In the genomic region with DNA sequence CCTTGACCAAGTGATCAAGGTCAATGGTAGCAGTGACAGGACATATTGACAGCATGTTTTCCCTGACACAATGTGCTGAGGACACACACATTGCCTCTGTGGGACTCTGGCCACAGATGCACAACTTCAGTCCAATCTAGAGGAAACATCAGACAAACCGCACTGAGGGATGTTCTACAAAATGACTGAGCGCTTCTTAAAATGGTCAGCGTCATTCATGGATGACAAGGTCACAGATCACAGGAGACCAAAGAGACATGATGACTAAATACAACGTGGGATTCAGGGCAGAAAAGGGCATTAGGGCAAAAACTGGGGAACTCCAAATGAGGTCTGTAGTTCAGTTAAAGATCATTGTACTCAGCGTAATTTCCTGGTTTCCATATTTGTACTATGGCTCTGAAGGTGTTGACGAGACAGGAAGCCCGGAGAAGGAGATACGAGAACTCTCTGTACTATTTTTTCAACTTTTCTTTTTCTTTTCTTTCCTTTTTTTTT, we compare ENCODE assay signal across 10 cellular contexts. TPM values are rescaled to one million over a fixed set of nuclear protein-coding genes. Genes with fewer than 3 reads are reported as not detected.
DNase-seq lines count a peak whose midpoint lies in the region; ATAC-seq and TF ChIP-seq lines count a peak whose summit lies in the region.
"Had no signal": no experiment of that assay in that cellular context is flagged by ENCODE, and none has a peak within 500 bp of the region (broad histone marks: within the 10 kb centered on the region; RNA-seq: fewer than 3 reads in every experiment).

No MANE protein-coding gene starts in this region.

- H3K27ac ChIP-seq in mammary epithelial cell (ENCODE audit: insufficient read depth, low read depth, low read length), result no peak overlapping the region
- peak overlapping the region; percentile 14 for H3K27ac ChIP-seq in upper lobe of right lung
- peak overlapping the region in 2 of 4 donors; percentile 71 to 76 for H3K27ac ChIP-seq in esophagus squamous epithelium
- H3K27ac ChIP-seq: A549 had no signal

- no peak overlapping the region for H3K27ac Mint-ChIP-seq in MCF 10A (ENCODE audit: low read depth, unreplicated experiment)

- intact Hi-C loops in mammary epithelial cell (cut with micrococcal nuclease), result no loop called here
- intact Hi-C loops in MCF 10A (cut with micrococcal nuclease), result no loop called here
- intact Hi-C loops in upper lobe of right lung (cut with DNase I), result no loop called here
- intact Hi-C loops in esophagus squamous epithelium (cut with DNase I), result no loop called here
- intact Hi-C loops in cardiac septum (cut with DNase I), result no loop called here

- H3K27me3 Mint-ChIP-seq in MCF 10A (ENCODE audit: insufficient read depth, unreplicated experiment), result no peaks in the 10 kb centered on the region

- H3K4me1 ChIP-seq in mammary epithelial cell (ENCODE audit: insufficient read depth, low read length), result peaks cover 8% of the 10 kb centered on the region
- peaks cover 20% of the 10 kb centered on the region for H3K4me1 ChIP-seq in upper lobe of right lung
- H3K4me1 ChIP-seq in esophagus squamous epithelium, result peaks cover 10 to 42% (median 15%) of the 10 kb centered on the region in 3 donors
- H3K4me1 ChIP-seq: A549 had no signal

- dilution Hi-C loops in mammary epithelial cell (cut with HindIII; ENCODE audit: low sequenced_read_pairs), result no loop called here

- no peak overlapping the region for H2AFZ ChIP-seq in mammary epithelial cell (ENCODE audit: low read depth, low read length)

- H3K9me3 ChIP-seq in mammary epithelial cell (replicated peaks; ENCODE audit: insufficient read depth, low read length) (no peaks in the 10 kb centered on the region), upper lobe of right lung (no peaks in the 10 kb centered on the region), esophagus squamous epithelium (no peaks in the 10 kb centered on the region)
- H3K9me3 ChIP-seq: A549 had no signal

- DNase-seq in mammary epithelial cell (no peak), MCF 10A (ENCODE audit: unreplicated experiment) (no peak), upper lobe of right lung (no peak), esophagus squamous epithelium (lab: John Stamatoyannopoulos, UW) (no peak), cardiac septum (ENCODE audit: low spot score) (no peak), superior temporal gyrus (ENCODE audit: extremely low spot score) (no peak)
- DNase-seq in activated naive CD4-positive, alpha-beta T cell treated with Interleukin-2 at 50 U/mL for 16 hours, result peak; percentile 58
- DNase-seq: NCI-H2029 had no signal

- 97% methylated on average over 8 of the region's 8 CpGs for WGBS in mammary epithelial cell (ENCODE audit: low coverage, missing lambda C conversion rate)
- 61 to 72% methylated on average over 8 of the region's 8 CpGs for WGBS in esophagus squamous epithelium, 2 donors

- in situ Hi-C loops in mammary epithelial cell (cut with MboI; ENCODE audit: low sequenced_read_pairs in 2 of 2), result no loop called here

- CTCF ChIA-PET in mammary epithelial cell (lab: Charles Lee; ENCODE audit: low non-redundant PET) (no interaction called here), MCF 10A (lab: Yijun Ruan, JAX) (interaction anchor here (0.6 to 0.9 kb wide), 2 partner anchors 44 to 65 kb away, joined by 3 read pairs; no protein-coding TSS in a partner anchor)

- H3K9me3 Mint-ChIP-seq in MCF 10A (ENCODE audit: unreplicated experiment), result no peaks in the 10 kb centered on the region

- H3K36me3 ChIP-seq in mammary epithelial cell (ENCODE audit: insufficient read depth, low read length) (no peaks in the 10 kb centered on the region), upper lobe of right lung (no peaks in the 10 kb centered on the region), esophagus squamous epithelium (no peaks in the 10 kb centered on the region)

- H3K9ac ChIP-seq in mammary epithelial cell (ENCODE audit: insufficient read depth, low read length), result no peak overlapping the region

- TF ChIP-seq CTCF in mammary epithelial cell (conservative IDR thresholded peaks at IDR 0.05 in 1 of 2, IDR thresholded peaks at IDR 0.05 in 1 of 2; ENCODE audit: extremely low read depth in 1 of 2, insufficient read depth in 1 of 2, low read depth in 1 of 2, low read length in 2 of 2) (no peak), MCF 10A (IDR thresholded peaks at IDR 0.05; ENCODE audit: unreplicated experiment) (no peak), upper lobe of right lung (IDR thresholded peaks at IDR 0.05) (no peak), esophagus squamous epithelium (IDR thresholded peaks at IDR 0.05) (no peak)

- H3K4me1 Mint-ChIP-seq in MCF 10A (ENCODE audit: insufficient read depth, unreplicated experiment), result peaks cover 10% of the 10 kb centered on the region

- no peaks in the 10 kb centered on the region for H4K20me1 ChIP-seq in mammary epithelial cell (ENCODE audit: insufficient read depth, low read length)

- ATAC-seq in HG03571 (IDR thresholded peaks at IDR 0.05; ENCODE audit: unreplicated experiment), result peak; percentile 70
- no peak for ATAC-seq in upper lobe of right lung
- ATAC-seq: A549 had no signal

- BruUV-seq in mammary epithelial cell (replicated peaks; lab: Mats Ljungman, UMichigan), result TSS peak; percentile 19
- no TSS peak for BruUV-seq in MCF 10A (replicated peaks; lab: Mats Ljungman, UMichigan)

- no peak for TF ChIP-seq POLR2A in esophagus squamous epithelium (IDR thresholded peaks at IDR 0.05)

- H3K27me3 ChIP-seq in mammary epithelial cell (ENCODE audit: insufficient read depth, low read length), result no peaks in the 10 kb centered on the region
- no peaks in the 10 kb centered on the region for H3K27me3 ChIP-seq in upper lobe of right lung
- H3K27me3 ChIP-seq in esophagus squamous epithelium, result no peaks in the 10 kb centered on the region

- H3K4me2 ChIP-seq in mammary epithelial cell (ENCODE audit: insufficient read depth, low read depth, low read length), result no peak overlapping the region
- H3K4me2 ChIP-seq: A549 had no signal

- no peaks in the 10 kb centered on the region for H3K36me3 Mint-ChIP-seq in MCF 10A (ENCODE audit: insufficient read depth, unreplicated experiment)

- no peak overlapping the region for H3K4me3 Mint-ChIP-seq in MCF 10A (ENCODE audit: unreplicated experiment)

- POLR2A ChIA-PET in MCF 10A (lab: Yijun Ruan, JAX), result no interaction called here

- no peak overlapping the region for H3K4me3 ChIP-seq in mammary epithelial cell (replicated peaks in 1 of 3; ENCODE audit: insufficient read depth in 1 of 3, low read depth in 2 of 3, low read length in 3 of 3)
- no peak overlapping the region for H3K4me3 ChIP-seq in upper lobe of right lung
- H3K4me3 ChIP-seq in esophagus squamous epithelium, result no peak overlapping the region
- H3K4me3 ChIP-seq: A549 had no signal

- no peaks in the 10 kb centered on the region for H3K79me2 ChIP-seq in mammary epithelial cell (ENCODE audit: insufficient read depth, low read length)

RNA-seq across cellular contexts. Expression of gene PBX4, which starts 20.6 kb away (rescaled TPM):
- total RNA-seq in mammary epithelial cell (1 to 10 TPM; 1.2 to 5.2 TPM), MCF 10A (2022) (0.30 TPM in 1 of 2 replicates, not detected in the other), upper lobe of right lung (3.4 TPM), esophagus squamous epithelium (1 to 10 TPM in 3 of 4 donors, under 1 TPM in 1; 0.61 to 1.9 (median 1.7) TPM), cardiac septum (not detected)
- polyA plus RNA-seq in mammary epithelial cell, result 2.2 TPM
- 2.3 TPM for polyA minus RNA-seq in mammary epithelial cell

RNA-seq across cellular contexts. Expression of gene LPAR2, which starts 30.2 kb away (rescaled TPM):
- 10 to 100 TPM; 20.2 to 27.9 TPM for total RNA-seq in mammary epithelial cell
- polyA plus RNA-seq in mammary epithelial cell, result 18.6 TPM
- polyA minus RNA-seq in mammary epithelial cell, result 9.4 TPM
- 15.5 and 17.4 TPM in 2 replicates for total RNA-seq in MCF 10A (2022)
- total RNA-seq in upper lobe of right lung, result 23.5 TPM
- total RNA-seq in esophagus squamous epithelium, result 10 to 100 TPM in 2 of 4 donors, 1 to 10 TPM in 2; 7.6 to 13.1 (median 9.5) TPM
- 1.9 TPM for total RNA-seq in cardiac septum

RNA-seq across cellular contexts. Expression of gene GMIP, which starts 45.6 kb away (rescaled TPM):
- total RNA-seq in mammary epithelial cell (10 to 100 TPM in 1 of 2 donors, 1 to 10 TPM in 1; 6.5 to 18.3 TPM), MCF 10A (2022) (9.1 and 10.1 TPM in 2 replicates), upper lobe of right lung (37.3 TPM), esophagus squamous epithelium (10 to 100 TPM in 2 of 4 donors, 1 to 10 TPM in 2; 7.0 to 22.8 (median 10.0) TPM), cardiac septum (3.5 TPM)
- polyA plus RNA-seq in mammary epithelial cell, result 3.3 TPM
- polyA minus RNA-seq in mammary epithelial cell, result 4.4 TPM

RNA-seq across cellular contexts. Expression of gene CILP2, which starts 59.8 kb away (rescaled TPM):
- total RNA-seq in mammary epithelial cell (1 to 10 TPM in 1 of 2 donors, under 1 TPM in 1; 0.67 to 1.1 TPM), MCF 10A (2022) (0.12 and 0.29 TPM in 2 replicates), upper lobe of right lung (0.41 TPM), esophagus squamous epithelium (under 1 TPM in 1 of 4 donors, not detected in 3; under 0.01 TPM), cardiac septum (0.24 TPM)
- polyA plus RNA-seq in mammary epithelial cell, result 0.12 TPM
- polyA minus RNA-seq in mammary epithelial cell, result 0.36 TPM
